ENCODE assay signal across 1 cellular context in the genomic region with DNA sequence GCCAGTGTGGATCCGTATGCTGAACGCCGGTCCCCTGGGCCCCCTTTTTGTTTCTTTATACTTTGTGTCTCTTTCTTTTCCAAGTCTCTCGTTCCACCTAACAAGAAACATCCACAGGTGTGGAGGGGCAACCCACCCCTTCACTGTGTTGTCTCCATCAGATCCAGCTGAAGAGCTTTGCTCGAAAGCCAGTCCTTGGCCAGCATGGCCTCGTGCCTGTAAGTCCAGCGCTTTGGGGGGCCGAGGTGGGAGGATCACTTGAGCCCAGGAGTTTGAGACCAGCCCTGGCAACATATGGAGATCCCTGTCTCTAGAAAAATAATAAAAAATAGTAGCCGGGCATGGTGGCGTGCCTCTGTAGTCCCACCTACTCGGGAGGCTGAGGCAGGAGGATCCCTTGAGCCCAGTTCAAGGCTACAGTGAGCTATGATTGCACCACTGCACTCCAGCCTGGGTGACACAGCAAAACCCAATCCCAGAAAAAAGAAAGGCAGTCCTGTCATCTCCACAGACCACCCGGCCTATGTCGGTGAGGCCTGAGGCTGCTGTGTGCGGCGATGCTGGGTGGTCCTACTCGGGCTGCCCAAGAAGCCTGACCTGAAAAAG.
TF ChIP-seq lines count a peak whose summit lies in the region.

No MANE protein-coding gene starts in this region.

TF ChIP-seq in WTC11, 78 proteins besides CTCF, POLR2A, EP300 and RAD21:
- TF ChIP-seq JUN (CRISPR knock-in tag; IDR thresholded peaks at IDR 0.05) (no peak), ZNF263 (CRISPR knock-in tag; IDR thresholded peaks at IDR 0.05; ENCODE audit: low read depth) (no peak), MYBL2 (CRISPR knock-in tag; IDR thresholded peaks at IDR 0.05) (no peak)
